ENCODE assay signal across 26 cellular contexts in genomic region chr1:45015683-45016082, GRCh38.
"Had no signal": no experiment of that assay in that cellular context is flagged by ENCODE, and none has a peak within 500 bp of the region (broad histone marks: within the 10 kb centered on the region; RNA-seq: fewer than 3 reads in every experiment).

No MANE protein-coding gene starts in this region.

- H3K36me3 ChIP-seq: pancreas, uterus had no signal

- H3K4me3 ChIP-seq: coronary artery, gastrocnemius medialis, heart left ventricle, hepatocyte, lung, pancreas, smooth muscle cell, testis, tibial nerve, upper lobe of left lung, uterus had no signal

- H3K4me3 Mint-ChIP-seq: nephron progenitor cell; stimulated activated memory B cell treated with anti-CD40 and anti-IgM and Interleukin-4, amounts not matched to agents 10 μg/mL and 1 μg/mL and 100 μg/mL, for 72 hours had no signal

- H2AFZ ChIP-seq: hepatocyte had no signal

- H3K4me1 ChIP-seq: uterus had no signal

- H3K27me3 ChIP-seq: gastrocnemius medialis, heart left ventricle, hepatocyte, pancreas, testis, tibial nerve, upper lobe of left lung, uterus had no signal

- DNase-seq: effector CD4-positive, alpha-beta T cell; foreskin fibroblast; gastrocnemius medialis; heart left ventricle; kidney; mesendoderm; naive thymus-derived CD8-positive, alpha-beta T cell; nephron progenitor cell; nucleus accumbens; pancreas; stimulated activated CD4-positive, alpha-beta T cell treated with anti-CD3 and anti-CD28 coated beads, Interleukin-12 subunit alpha, Interleukin-12 subunit beta, amount 100 ng/mL, for 4 hours; stimulated activated CD4-positive, alpha-beta T cell treated with anti-CD3 and anti-CD28 coated beads, Interleukin-1b, Interleukin-23, amount 100 ng/mL, for 48 hours; stimulated activated CD4-positive, alpha-beta T cell treated with anti-CD3 and anti-CD28 coated beads, Interleukin-4, amount 100 ng/mL, for 1 hour; stimulated activated naive CD8-positive, alpha-beta T cell treated with anti-CD3 and anti-CD28 coated beads, Interleukin-15, Interleukin-2, amounts not matched to agents 100 U/mL and 50 U/mL, for 24 hours; substantia nigra; testis; upper lobe of left lung; uterus had no signal

- H3K27ac ChIP-seq: gastrocnemius medialis, heart left ventricle, hepatocyte, pancreas, testis, upper lobe of left lung had no signal

- ATAC-seq: gastrocnemius medialis; heart left ventricle; left lobe of liver; naive thymus-derived CD8-positive, alpha-beta T cell; pancreas; sciatic nerve; stimulated activated memory B cell treated with anti-CD40 and anti-IgM and Interleukin-4, amounts not matched to agents 10 μg/mL and 1 μg/mL and 100 μg/mL, for 72 hours; stimulated activated naive CD8-positive, alpha-beta T cell treated with anti-CD3 and anti-CD28 coated beads, Interleukin-15, Interleukin-2, amounts not matched to agents 100 U/mL and 50 U/mL, for 24 hours had no signal

- FAIRE-seq: kidney, pancreas had no signal

- H3K27ac Mint-ChIP-seq: stimulated activated memory B cell treated with anti-CD40 and anti-IgM and Interleukin-4, amounts not matched to agents 10 μg/mL and 1 μg/mL and 100 μg/mL, for 72 hours had no signal

- H3K9me3 ChIP-seq: gastrocnemius medialis, heart left ventricle, pancreas, testis, tibial nerve, upper lobe of left lung, uterus had no signal

- H3K9me3 Mint-ChIP-seq: naive thymus-derived CD8-positive, alpha-beta T cell; nephron progenitor cell; stimulated activated memory B cell treated with anti-CD40 and anti-IgM and Interleukin-4, amounts not matched to agents 10 μg/mL and 1 μg/mL and 100 μg/mL, for 72 hours had no signal

- H3K4me2 ChIP-seq: hepatocyte, smooth muscle cell had no signal

- H3K27me3 Mint-ChIP-seq: naive thymus-derived CD8-positive, alpha-beta T cell; stimulated activated memory B cell treated with anti-CD40 and anti-IgM and Interleukin-4, amounts not matched to agents 10 μg/mL and 1 μg/mL and 100 μg/mL, for 72 hours had no signal
